16 cellular contexts compared by ENCODE assay signal in genomic region chr1:36889846-36890245, GRCh38.
DNase-seq lines count a peak whose midpoint lies in the region; TF ChIP-seq lines count a peak whose summit lies in the region.
"Had no signal": no experiment of that assay in that cellular context is flagged by ENCODE, and none has a peak within 500 bp of the region (broad histone marks: within the 10 kb centered on the region; RNA-seq: fewer than 3 reads in every experiment).

No MANE protein-coding gene starts in this region.

- no peak overlapping the region for H3K4ac ChIP-seq in trophoblast cell (ENCODE audit: low read depth, low read length)

- H3K9ac ChIP-seq in colonic mucosa (ENCODE audit: low read depth in 2 of 2, low read length in 2 of 2): no peak overlapping the region
- H3K9ac ChIP-seq in trophoblast cell (ENCODE audit: low read length): no peak overlapping the region
- H3K9ac ChIP-seq: BLaER1 had no signal

- H4K12ac ChIP-seq in trophoblast cell (ENCODE audit: low read depth, low read length): no peak overlapping the region

- H3K23ac ChIP-seq in trophoblast cell (ENCODE audit: low read length): no peak overlapping the region

- TF ChIP-seq CTCF in colonic mucosa (IDR thresholded peaks at IDR 0.05) (no peak), type B pancreatic cell (conservative IDR thresholded peaks at IDR 0.05) (no peak), osteoblast (IDR thresholded peaks at IDR 0.05; ENCODE audit: extremely low read depth, low read depth, low read length) (no peak)

- H4K8ac ChIP-seq in trophoblast cell (ENCODE audit: low read depth, low read length): no peak overlapping the region

- H3K9me3 ChIP-seq in colonic mucosa: no peaks in the 10 kb centered on the region
- H3K9me3 ChIP-seq in trophoblast cell (ENCODE audit: insufficient read depth, low read depth, low read length): no peaks in the 10 kb centered on the region
- H3K9me3 ChIP-seq in osteoblast (ENCODE audit: low read depth, low read length): no peaks in the 10 kb centered on the region
- H3K9me3 ChIP-seq: BLaER1 had no signal

- H2AK5ac ChIP-seq in trophoblast cell (ENCODE audit: low read length): no peak overlapping the region

- H4K91ac ChIP-seq in trophoblast cell (ENCODE audit: low read depth, low read length): no peak overlapping the region

- peak; percentile 15 for DNase-seq in activated CD8-positive, alpha-beta memory T cell treated with anti-CD3 and anti-CD28 coated beads for 24 hours
- DNase-seq in activated CD8-positive, alpha-beta memory T cell treated with anti-CD3 and anti-CD28 coated beads, Interleukin-2, amount 50 U/mL, for 4 hours: no peak
- peak; percentile 13 for DNase-seq in colonic mucosa
- peak; percentile 8 for DNase-seq in mucosa of gallbladder (ENCODE audit: low spot score)
- peak; percentile 57 for DNase-seq in type B pancreatic cell (ENCODE audit: extremely low spot score, unreplicated experiment)
- no peak for DNase-seq in trophoblast cell
- no peak for DNase-seq in effector CD4-positive, alpha-beta T cell
- DNase-seq in osteoblast (ENCODE audit: insufficient read length, low spot score, missing footprints): no peak
- DNase-seq: CD8-positive, alpha-beta T cell; DND-41; GDM1; KG1; NCI-H1436; NCI-H2029 treated with DMSO at 0.1 percent for 48 hours; NCI-H510A treated with DMSO at 0.1 percent for 48 hours had no signal

- H3K79me2 ChIP-seq in trophoblast cell (ENCODE audit: control insufficient read depth, insufficient read depth, low read length, poor library complexity): no peaks in the 10 kb centered on the region
- H3K79me2 ChIP-seq in osteoblast (ENCODE audit: insufficient read depth, low read length): no peaks in the 10 kb centered on the region

- no peaks in the 10 kb centered on the region for H3K9me3 Mint-ChIP-seq in type B pancreatic cell
- H3K9me3 Mint-ChIP-seq: CD8-positive, alpha-beta T cell had no signal

- no peaks in the 10 kb centered on the region for H3K4me1 Mint-ChIP-seq in type B pancreatic cell (ENCODE audit: unreplicated experiment)

- no peak overlapping the region for H2BK12ac ChIP-seq in trophoblast cell (ENCODE audit: low read length)

- H3K18ac ChIP-seq in trophoblast cell (ENCODE audit: low read length): no peak overlapping the region

- H3K4me3 ChIP-seq in colonic mucosa (no peak overlapping the region), trophoblast cell (ENCODE audit: low read depth, low read length) (no peak overlapping the region), osteoblast (ENCODE audit: insufficient read depth, low read length) (no peak overlapping the region)
- H3K4me3 ChIP-seq: BLaER1 had no signal

- no peak overlapping the region for H3K4me2 ChIP-seq in trophoblast cell (ENCODE audit: low read length)
- no peak overlapping the region for H3K4me2 ChIP-seq in osteoblast (ENCODE audit: insufficient read depth, low read length)
- H3K4me2 ChIP-seq: BLaER1 had no signal

- H3K79me1 ChIP-seq in trophoblast cell (ENCODE audit: low read length): no peaks in the 10 kb centered on the region

- no peak overlapping the region for H3K27ac Mint-ChIP-seq in type B pancreatic cell
- H3K27ac Mint-ChIP-seq: CD8-positive, alpha-beta T cell had no signal

- H3K27me3 Mint-ChIP-seq in type B pancreatic cell: peaks cover 10% of the 10 kb centered on the region

- no CpG with 5 or more reads among the region's 4 CpGs for WGBS in trophoblast cell (ENCODE audit: extremely low coverage, insufficient coverage, insufficient read length)

- H3K27me3 ChIP-seq in colonic mucosa: no peaks in the 10 kb centered on the region
- H3K27me3 ChIP-seq in trophoblast cell (ENCODE audit: insufficient read depth, low read length): no peaks in the 10 kb centered on the region
- H3K27me3 ChIP-seq in osteoblast (ENCODE audit: insufficient read depth, low read length): no peaks in the 10 kb centered on the region
- H3K27me3 ChIP-seq: BLaER1 had no signal

- no peaks in the 10 kb centered on the region for H3K36me3 Mint-ChIP-seq in type B pancreatic cell
- H3K36me3 Mint-ChIP-seq: CD8-positive, alpha-beta T cell had no signal

- H3K36me3 ChIP-seq in colonic mucosa (no peaks in the 10 kb centered on the region), trophoblast cell (ENCODE audit: control insufficient read depth in 1 of 2, insufficient read depth in 2 of 2, low read length in 2 of 2) (no peaks in the 10 kb centered on the region), osteoblast (ENCODE audit: insufficient read depth, low read length) (no peaks in the 10 kb centered on the region)
- H3K36me3 ChIP-seq: BLaER1 had no signal

- H2BK120ac ChIP-seq in trophoblast cell (ENCODE audit: insufficient read depth, low read length, poor library complexity): no peak overlapping the region

- H2BK5ac ChIP-seq in trophoblast cell (ENCODE audit: low read depth, low read length, poor library complexity): no peak overlapping the region

- intact Hi-C loops in colonic mucosa (cut with DNase I): no loop called here

- H2AFZ ChIP-seq in trophoblast cell (ENCODE audit: insufficient read depth, low read length, poor library complexity): no peak overlapping the region
- no peak overlapping the region for H2AFZ ChIP-seq in osteoblast (ENCODE audit: low read length)

- no peak overlapping the region for H3K27ac ChIP-seq in colonic mucosa
- no peak overlapping the region for H3K27ac ChIP-seq in trophoblast cell (ENCODE audit: low read depth, low read length)
- no peak overlapping the region for H3K27ac ChIP-seq in osteoblast (ENCODE audit: low read depth, low read length)
- H3K27ac ChIP-seq: BLaER1 had no signal

- H3K4me1 ChIP-seq in colonic mucosa (no peaks in the 10 kb centered on the region), trophoblast cell (ENCODE audit: control insufficient read depth in 1 of 2, insufficient read depth in 2 of 2, low read length in 2 of 2) (no peaks in the 10 kb centered on the region), osteoblast (ENCODE audit: insufficient read depth, low read length) (no peaks in the 10 kb centered on the region)
- H3K4me1 ChIP-seq: BLaER1 had no signal

- H4K20me1 ChIP-seq in osteoblast (ENCODE audit: insufficient read depth, low read length): no peaks in the 10 kb centered on the region
- H4K20me1 ChIP-seq: BLaER1 had no signal

- no peak overlapping the region for H3K14ac ChIP-seq in trophoblast cell (ENCODE audit: low read length)

- H3K4me3 Mint-ChIP-seq in type B pancreatic cell: no peak overlapping the region
- H3K4me3 Mint-ChIP-seq: CD8-positive, alpha-beta T cell had no signal

Comparison
In these comparisons a context has a peak if more than half of its experiments do, and no peak if none do; other contexts are left out.
1. DNase-seq: peak in activated CD8-positive, alpha-beta memory T cell treated with anti-CD3 and anti-CD28 coated beads for 24 hours (single experiment), colonic mucosa (single experiment), mucosa of gallbladder (single experiment) and type B pancreatic cell (single experiment); none in activated CD8-positive, alpha-beta memory T cell treated with anti-CD3 and anti-CD28 coated beads, Interleukin-2, amount 50 U/mL, for 4 hours (single experiment), trophoblast cell (0 of 2), effector CD4-positive, alpha-beta T cell (single experiment) and osteoblast (single experiment).